ENCODE assay signal across 8 cellular contexts in the genomic region with DNA sequence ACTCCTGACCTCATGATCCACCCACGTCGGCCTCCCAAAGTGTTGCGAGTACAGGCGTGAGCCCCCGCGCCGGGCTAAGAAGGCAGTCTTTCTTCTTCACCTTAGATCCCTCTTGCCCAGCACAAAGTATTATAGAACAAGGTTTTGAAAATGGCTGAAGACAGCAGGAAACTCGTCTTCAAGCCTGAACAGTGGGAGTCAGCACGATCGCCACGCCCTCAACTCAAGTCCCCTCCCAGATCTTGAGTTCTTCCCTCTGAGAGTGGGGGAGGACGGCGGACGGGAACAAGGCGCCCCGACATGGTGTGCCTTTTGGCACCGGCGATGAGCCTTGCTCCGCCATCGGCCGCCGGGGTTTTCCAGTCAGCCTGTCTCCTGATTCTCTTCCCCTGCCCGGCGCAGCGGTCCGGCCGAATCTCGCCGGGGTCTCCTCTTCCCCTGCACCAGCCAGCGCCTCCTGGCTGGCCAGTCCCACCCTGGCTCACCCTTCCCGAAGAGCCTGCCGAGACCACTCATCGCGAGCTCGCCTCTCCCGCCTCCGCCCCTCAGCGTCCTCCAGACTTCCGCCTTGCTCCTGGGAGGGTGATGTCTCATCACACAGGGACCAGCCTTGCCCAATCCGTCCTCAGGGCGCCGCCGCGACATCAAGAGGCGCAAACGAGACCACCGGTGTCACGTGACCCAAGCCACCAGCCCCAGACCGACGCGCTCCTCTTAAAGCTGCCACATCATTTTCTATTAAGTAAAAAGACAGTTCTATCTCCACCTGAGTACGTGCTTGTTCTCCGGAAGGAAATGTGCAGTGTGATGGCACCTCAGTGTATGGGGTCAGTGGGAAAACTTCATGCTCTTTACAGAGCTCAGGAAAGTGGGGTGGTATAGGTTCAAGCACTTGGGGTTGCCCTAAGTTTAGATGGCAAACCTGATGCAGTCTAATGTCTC. TPM values are rescaled to one million over a fixed set of nuclear protein-coding genes. Genes with fewer than 3 reads are reported as not detected.
DNase-seq lines count a peak whose midpoint lies in the region; ATAC-seq, FAIRE-seq and TF ChIP-seq lines count a peak whose summit lies in the region.

A gene with protein sequence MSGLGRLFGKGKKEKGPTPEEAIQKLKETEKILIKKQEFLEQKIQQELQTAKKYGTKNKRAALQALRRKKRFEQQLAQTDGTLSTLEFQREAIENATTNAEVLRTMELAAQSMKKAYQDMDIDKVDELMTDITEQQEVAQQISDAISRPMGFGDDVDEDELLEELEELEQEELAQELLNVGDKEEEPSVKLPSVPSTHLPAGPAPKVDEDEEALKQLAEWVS (minus strand): TSS at position 565 of the 942 bp plus-strand sequence. CDS start 49 bp downstream, at position 516.

- peaks cover 0 to 35% of the 10 kb centered on the region in 2 donors for H3K4me1 ChIP-seq in right atrium auricular region
- peaks cover 20% of the 10 kb centered on the region for H3K4me1 ChIP-seq in psoas muscle

- intact Hi-C loops in T-helper 2 cell treated with Interferon-gamma antibody and Interleukin-4, amounts not matched to agents 100 ng/mL and 5 ng/mL, for 36 hours (cut with micrococcal nuclease) = loop anchor here (1.0 kb wide), 7 partner anchors 18 to 229 kb away; partner anchors contain the start of genes DCAF11, IPO4, IRF9 and LTB4R
- intact Hi-C loops in psoas muscle (cut with DNase I) = no loop called here

- TF ChIP-seq CTCF in right atrium auricular region (IDR thresholded peaks at IDR 0.05) (peak in 1 of 2 donors; percentile 39), psoas muscle (IDR thresholded peaks at IDR 0.05) (no peak)

- ATAC-seq in GM18499 (IDR thresholded peaks at IDR 0.05; ENCODE audit: insufficient read depth, unreplicated experiment) (peak; percentile 73), HG02943 (IDR thresholded peaks at IDR 0.05; ENCODE audit: low read depth, unreplicated experiment) (peak; percentile 76), psoas muscle (peak; percentile 91 to 93 (median 92))

- H3K27me3 ChIP-seq in right atrium auricular region (no peaks in the 10 kb centered on the region), psoas muscle (ENCODE audit: insufficient read depth in 3 of 3, low read length in 2 of 3) (no peaks in the 10 kb centered on the region)

- DNase-seq in NCI-H187 treated with DMSO at 0.1 percent for 48 hours (lab: John Stamatoyannopoulos, UW) = peak; percentile 85
- DNase-seq in anterior cingulate cortex (lab: John Stamatoyannopoulos, UW) = peak; percentile 69 to 98 (median 90)
- DNase-seq in right atrium auricular region (ENCODE audit: low spot score) = peak; percentile 99
- peak; percentile 98 to 99 for DNase-seq in psoas muscle
- DNase-seq in urothelium cell line (ENCODE audit: low spot score) = peak; percentile 97

- WGBS in psoas muscle, 3 donors = 1 to 3% (median 1%) methylated on average over 48 to 53 of the region's 53 CpGs

- H3K4me3 ChIP-seq in right atrium auricular region = peak within 1 kb of the TSS; percentile 78 to 93
- H3K4me3 ChIP-seq in psoas muscle = peak within 1 kb of the TSS; percentile 80

- no peaks in the 10 kb centered on the region for H3K9me3 ChIP-seq in right atrium auricular region
- H3K9me3 ChIP-seq in psoas muscle = no peaks in the 10 kb centered on the region

- peaks cover 22% of the 10 kb centered on the region for H3K36me3 ChIP-seq in right atrium auricular region
- peaks cover 8 to 52% of the 10 kb centered on the region in 2 donors for H3K36me3 ChIP-seq in psoas muscle (ENCODE audit: insufficient read depth in 1 of 2, low read depth in 1 of 2)

- peak; percentile 92 for FAIRE-seq in urothelium cell line (lab: Jason Lieb, UNC)

- H3K27ac ChIP-seq in right atrium auricular region (peak within 1 kb of the TSS; percentile 89 to 97), psoas muscle (peak within 1 kb of the TSS; percentile 93)

RNA-seq across cellular contexts. Expression of the gene that starts here (rescaled TPM):
- total RNA-seq in T-helper 2 cell treated with Interferon-gamma antibody and Interleukin-4, amounts not matched to agents 100 ng/mL and 5 ng/mL, for 36 hours = 85.8 and 90.3 TPM in 2 replicates
- total RNA-seq in right atrium auricular region (10 to 100 TPM; 31.6 to 63.0 TPM), psoas muscle (10 to 100 TPM; 12.3 to 18.2 (median 15.7) TPM)
- polyA plus RNA-seq in psoas muscle = 10 to 100 TPM; 29.6 to 42.1 (median 29.9) TPM

Comparison
In these comparisons a context has a peak if more than half of its experiments do, and no peak if none do; other contexts are left out.
1. Peak in every context shown above with its lines: DNase-seq, ATAC-seq, H3K4me3 ChIP-seq and H3K27ac ChIP-seq.